In genomic region chr11:71322192-71322735, GRCh38 we compare ENCODE assay signal across 1 cellular context.
TF ChIP-seq lines count a peak whose summit lies in the region.

No MANE protein-coding gene starts in this region.

TF ChIP-seq in K562, 482 proteins besides CTCF, POLR2A, EP300 and RAD21 (continued from another document):
- TF ChIP-seq STAT6 (CRISPR knock-in tag; IDR thresholded peaks at IDR 0.05) (no peak), ZNF766 (CRISPR knock-in tag; conservative IDR thresholded peaks at IDR 0.05) (no peak), SMARCA4 (IDR thresholded peaks at IDR 0.05) (no peak)
